Comparison of ENCODE assay signal across 8 cellular contexts in the genomic region with DNA sequence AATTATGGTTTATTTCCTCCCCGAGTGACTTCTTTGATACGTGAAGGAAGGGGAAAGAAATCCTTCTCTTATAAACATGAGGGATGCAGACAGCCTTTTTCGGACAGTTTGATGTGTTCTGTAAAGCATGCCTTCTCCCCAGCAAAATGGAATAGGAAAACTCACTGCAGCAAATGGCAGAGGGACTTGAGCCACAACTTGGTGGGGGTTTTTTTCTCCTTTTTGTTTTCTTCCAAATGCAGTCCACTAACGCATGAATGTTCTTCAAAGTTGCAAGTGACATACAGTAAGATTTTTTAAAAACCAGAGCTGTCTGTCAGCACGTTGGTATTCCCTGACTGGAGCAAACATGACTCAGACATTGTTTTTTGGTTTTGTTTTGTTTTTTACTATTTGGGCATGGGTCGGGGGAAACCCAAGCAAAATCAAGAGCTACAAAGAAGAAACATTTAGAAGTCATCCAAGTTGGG. TPM values are rescaled to one million over a fixed set of nuclear protein-coding genes. Genes with fewer than 3 reads are reported as not detected.
A peak's percentile ranks its signal among the peaks of the same experiment; 100 is the strongest.
DNase-seq lines count a peak whose midpoint lies in the region; ATAC-seq and TF ChIP-seq lines count a peak whose summit lies in the region.

No MANE protein-coding gene starts in this region.

- H3K27ac Mint-ChIP-seq in activated CD4-positive, alpha-beta T cell treated with anti-CD3 and anti-CD28 coated beads for 36 hours: peak overlapping the region; percentile 47

- H3K9me3 ChIP-seq in adrenal gland (replicated peaks in 1 of 3) (no peaks in the 10 kb centered on the region), testis (no peaks in the 10 kb centered on the region)

- H3K27ac ChIP-seq in adrenal gland: peak overlapping the region in 4 of 5 donors; percentile 78 to 95 (median 89)
- peak overlapping the region; percentile 74 for H3K27ac ChIP-seq in layer of hippocampus (ENCODE audit: low read depth, low read length)
- H3K27ac ChIP-seq in testis: peak overlapping the region; percentile 32 to 36

- CTCF ChIA-PET in activated CD4-positive, alpha-beta T cell treated with anti-CD3 and anti-CD28 coated beads for 36 hours (lab: Charles Lee): interaction anchor here (0.7 kb wide), 2 partner anchors 12 to 194 kb away, joined by 3 to 4 read pairs; no protein-coding TSS in a partner anchor

- intact Hi-C loops in activated CD4-positive, alpha-beta T cell treated with anti-CD3 and anti-CD28 coated beads for 36 hours (cut with DNase I, micrococcal nuclease): loop anchor here (1.0 to 2.0 kb wide), 4 partner anchors 99 to 369 kb away; a partner anchor contains a TSS
- intact Hi-C loops in adrenal gland (cut with DNase I): loop anchor here (10.0 kb wide), 2 partner anchors 155 to 375 kb away; a partner anchor contains a TSS
- intact Hi-C loops in testis (cut with DNase I; ENCODE audit: low total_unique reads): no loop called here

- H3K4me1 Mint-ChIP-seq in activated CD4-positive, alpha-beta T cell treated with anti-CD3 and anti-CD28 coated beads for 36 hours: peaks cover 34% of the 10 kb centered on the region

- H3K36me3 ChIP-seq in adrenal gland (replicated peaks in 1 of 2): no peaks in the 10 kb centered on the region
- no peaks in the 10 kb centered on the region for H3K36me3 ChIP-seq in testis (ENCODE audit: low read depth, missing control alignments)

- no peaks in the 10 kb centered on the region for H3K9me3 Mint-ChIP-seq in activated CD4-positive, alpha-beta T cell treated with anti-CD3 and anti-CD28 coated beads for 36 hours (ENCODE audit: low read depth)

- no peaks in the 10 kb centered on the region for H3K27me3 ChIP-seq in adrenal gland
- H3K27me3 ChIP-seq in layer of hippocampus (ENCODE audit: control insufficient read depth, insufficient read depth, low read length): no peaks in the 10 kb centered on the region
- no peaks in the 10 kb centered on the region for H3K27me3 ChIP-seq in testis

- WGBS in adrenal gland, 4 donors: 0 to 2% (median 0%) methylated on average over 6 of the region's 6 CpGs
- WGBS in testis, 2 donors: 0% methylated on average over 6 of the region's 6 CpGs

- DNase-seq in activated CD4-positive, alpha-beta T cell treated with anti-CD3 and anti-CD28 coated beads for 36 hours: no peak
- no peak for DNase-seq in activated CD4-positive, alpha-beta T cell treated with anti-CD3 and anti-CD28 coated beads for 48 hours
- DNase-seq in adrenal gland: no peak
- no peak for DNase-seq in testis
- no peak for DNase-seq in G401 (ENCODE audit: low spot score)
- DNase-seq in GF-D8 (lab: John Stamatoyannopoulos, UW): no peak

- TF ChIP-seq CTCF in adrenal gland (IDR thresholded peaks at IDR 0.05): no peak
- no peak for TF ChIP-seq CTCF in testis (IDR thresholded peaks at IDR 0.05)

- TF ChIP-seq POLR2A in adrenal gland (IDR thresholded peaks at IDR 0.05) (no peak), testis (IDR thresholded peaks at IDR 0.05) (no peak)

- POLR2A ChIA-PET in activated CD4-positive, alpha-beta T cell treated with anti-CD3 and anti-CD28 coated beads for 36 hours (lab: Charles Lee): interaction anchor here (0.7 kb wide), 1 partner anchor 150 kb away, joined by 3 read pairs; no protein-coding TSS in a partner anchor

- peaks cover 5 to 34% of the 10 kb centered on the region in 2 donors for H3K4me1 ChIP-seq in adrenal gland (replicated peaks in 1 of 2)
- peaks cover 13% of the 10 kb centered on the region for H3K4me1 ChIP-seq in testis

- in situ Hi-C loops in G401 (cut with HindIII; ENCODE audit: low sequenced_read_pairs): no loop called here

- H3K36me3 Mint-ChIP-seq in activated CD4-positive, alpha-beta T cell treated with anti-CD3 and anti-CD28 coated beads for 36 hours (ENCODE audit: low read depth): no peaks in the 10 kb centered on the region

- H3K4me3 ChIP-seq in adrenal gland: peak overlapping the region; percentile 43 to 90 (median 76)
- peak overlapping the region; percentile 88 to 90 for H3K4me3 ChIP-seq in testis

- H3K4me3 Mint-ChIP-seq in activated CD4-positive, alpha-beta T cell treated with anti-CD3 and anti-CD28 coated beads for 36 hours: peak overlapping the region; percentile 77

- peaks cover 13% of the 10 kb centered on the region for H3K27me3 Mint-ChIP-seq in activated CD4-positive, alpha-beta T cell treated with anti-CD3 and anti-CD28 coated beads for 36 hours

- no peak for ATAC-seq in activated CD4-positive, alpha-beta T cell treated with anti-CD3 and anti-CD28 coated beads for 36 hours
- ATAC-seq in GM18873 (IDR thresholded peaks at IDR 0.05; ENCODE audit: low FRiP score, unreplicated experiment): no peak

RNA-seq across cellular contexts. Expression of a gene that starts 0.6 kb away (rescaled TPM):
- 10 to 100 TPM; 10.1 to 11.3 TPM for total RNA-seq in activated CD4-positive, alpha-beta T cell treated with anti-CD3 and anti-CD28 coated beads for 36 hours
- total RNA-seq in adrenal gland (10 to 100 TPM; 18.5 to 71.3 (median 46.8) TPM), testis (100 to 1,000 TPM; 121 to 180 TPM)
- polyA plus RNA-seq in adrenal gland (10 to 100 TPM; 20.9 to 84.9 (median 31.9) TPM), testis (ENCODE audit: insufficient read depth, low read depth, low replicate concordance) (26.5 TPM)
- total RNA-seq in G401 (2014; rRNA removed; shearing (Covaris generic)): 22.6 and 39.9 TPM in 2 replicates

Comparison
In these comparisons a context has a peak if more than half of its experiments do, and no peak if none do; other contexts are left out.
1. H3K27ac ChIP-seq: peak in every context shown above with its lines; median percentile 89 in adrenal gland; 74 in layer of hippocampus; 34 in testis.